In genomic region chr11:58963551-58964075, GRCh38 we compare ENCODE assay signal across 11 cellular contexts. TPM values are rescaled to one million over a fixed set of nuclear protein-coding genes. Genes with fewer than 3 reads are reported as not detected.
A peak's percentile ranks its signal among the peaks of the same experiment; 100 is the strongest.
DNase-seq lines count a peak whose midpoint lies in the region; ATAC-seq and TF ChIP-seq lines count a peak whose summit lies in the region.
"Had no signal": no experiment of that assay in that cellular context is flagged by ENCODE, and none has a peak within 500 bp of the region (broad histone marks: within the 10 kb centered on the region; RNA-seq: fewer than 3 reads in every experiment).

No MANE protein-coding gene starts in this region.

- ATAC-seq in GM21360 (IDR thresholded peaks at IDR 0.05; ENCODE audit: unreplicated experiment), result no peak
- no peak for ATAC-seq in GM18498 (IDR thresholded peaks at IDR 0.05; ENCODE audit: unreplicated experiment)
- ATAC-seq in HG03135 (IDR thresholded peaks at IDR 0.05; ENCODE audit: unreplicated experiment), result no peak
- ATAC-seq: stimulated activated naive B cell treated with anti-CD40 and anti-IgM and Interleukin-4, amounts not matched to agents 10 μg/mL and 1 μg/mL and 100 μg/mL, for 72 hours had no signal

- no peaks in the 10 kb centered on the region for H3K9me3 ChIP-seq in skeletal muscle tissue (ENCODE audit: control insufficient read depth in 3 of 3, low read length in 3 of 3)

- peak overlapping the region; percentile 47; the same call in 1 of the 2 replicates for H3K4me3 Mint-ChIP-seq in HFFc6

- no peak overlapping the region for H3K27ac Mint-ChIP-seq in HFFc6
- H3K27ac Mint-ChIP-seq: stimulated activated naive B cell treated with anti-CD40 and anti-IgM and Interleukin-4, amounts not matched to agents 10 μg/mL and 1 μg/mL and 100 μg/mL, for 72 hours had no signal

- peaks cover 0 to 4% (median 0%) of the 10 kb centered on the region in 3 donors for H3K4me1 ChIP-seq in skeletal muscle tissue (ENCODE audit: control insufficient read depth in 3 of 3, insufficient read depth in 3 of 3, low read length in 3 of 3)

- no peaks in the 10 kb centered on the region for H3K27me3 ChIP-seq in brain microvascular endothelial cell (replicated peaks)
- H3K27me3 ChIP-seq in skeletal muscle tissue (ENCODE audit: control insufficient read depth in 3 of 3, insufficient read depth in 3 of 3, low read length in 3 of 3), result peaks cover 6 to 18% (median 8%) of the 10 kb centered on the region in 3 donors

- DNase-seq in HFFc6 (peak; percentile 58), brain microvascular endothelial cell (peak; percentile 22), iPS-NIHi7 (ENCODE audit: extremely low spot score) (peak; percentile 79), SKM-1 treated with dmso at 0.1 percent for 144 hours (lab: John Stamatoyannopoulos, UW; ENCODE audit: unreplicated experiment) (no peak)
- DNase-seq: NCI-H1092; SHP77; stimulated activated naive B cell treated with anti-CD40 and anti-IgM and Interleukin-4, amounts not matched to agents 10 μg/mL and 1 μg/mL and 100 μg/mL, for 72 hours had no signal

- H3K27ac ChIP-seq in brain microvascular endothelial cell (no peak overlapping the region), skeletal muscle tissue (ENCODE audit: low read depth, low read length) (no peak overlapping the region)

- no peak overlapping the region for H3K9ac ChIP-seq in skeletal muscle tissue (ENCODE audit: low read depth in 1 of 3, low read length in 3 of 3)

- H3K36me3 Mint-ChIP-seq in HFFc6 (ENCODE audit: low read depth), result no peaks in the 10 kb centered on the region

- H3K4me3 ChIP-seq in brain microvascular endothelial cell (ENCODE audit: low read depth, low read length), result peak overlapping the region; percentile 22
- H3K4me3 ChIP-seq in skeletal muscle tissue (ENCODE audit: low read length in 3 of 3), result peak overlapping the region in 2 of 3 donors; percentile 6 to 54

- in situ Hi-C loops in brain microvascular endothelial cell (cut with HindIII; ENCODE audit: low pct_ligation_motif_present, low sequenced_read_pairs), result no loop called here

- peaks cover 21% of the 10 kb centered on the region for H3K27me3 Mint-ChIP-seq in HFFc6 (ENCODE audit: insufficient read depth)

- H3K36me3 ChIP-seq in brain microvascular endothelial cell (replicated peaks), result no peaks in the 10 kb centered on the region
- no peaks in the 10 kb centered on the region for H3K36me3 ChIP-seq in skeletal muscle tissue (ENCODE audit: control insufficient read depth in 3 of 3, insufficient read depth in 3 of 3, low read length in 3 of 3)

- peaks cover 15% of the 10 kb centered on the region for H3K4me1 Mint-ChIP-seq in HFFc6 (ENCODE audit: low read depth)

- peak; percentile 28; the same call in 1 of the 2 replicates for TF ChIP-seq CTCF in HFFc6 (IDR thresholded peaks at IDR 0.05)
- TF ChIP-seq CTCF in brain microvascular endothelial cell (IDR thresholded peaks at IDR 0.05; ENCODE audit: low read depth, low read length, missing control alignments), result peak; percentile 52

- no peaks in the 10 kb centered on the region for H3K9me3 Mint-ChIP-seq in HFFc6
- H3K9me3 Mint-ChIP-seq: stimulated activated naive B cell treated with anti-CD40 and anti-IgM and Interleukin-4, amounts not matched to agents 10 μg/mL and 1 μg/mL and 100 μg/mL, for 72 hours had no signal

RNA-seq across cellular contexts. Expression of gene GLYATL1, which starts 24.3 kb away (rescaled TPM):
- under 1 TPM in 4 of 6 experiments, not detected in 2; 0.14 to 0.33 (median 0.23) TPM for total RNA-seq in HFFc6 (2021; fragmentation: NEBNext Ultra II Directional; extraction: Animal tissue kit (Norgen Biotek cat#: 25700))
- not detected for total RNA-seq in skeletal muscle tissue
